20 cellular contexts compared by ENCODE assay signal in genomic region chr1:44521378-44522080, GRCh38.
"Had no signal": no experiment of that assay in that cellular context is flagged by ENCODE, and none has a peak within 500 bp of the region (broad histone marks: within the 10 kb centered on the region; RNA-seq: fewer than 3 reads in every experiment).

No MANE protein-coding gene starts in this region.

- ATAC-seq: effector memory CD8-positive, alpha-beta T cell; left colon; left ventricle myocardium superior; mucosa of descending colon; naive thymus-derived CD8-positive, alpha-beta T cell had no signal

- FAIRE-seq: keratinocyte, small intestine, urothelium cell line had no signal

- H3K4me1 ChIP-seq: esophagus squamous epithelium, thyroid gland had no signal

- H3K4me3 ChIP-seq: esophagus squamous epithelium, lung, mucosa of descending colon, right atrium auricular region, stomach, thyroid gland had no signal

- H3K36me3 ChIP-seq: esophagus squamous epithelium, right atrium auricular region, stomach, thyroid gland had no signal

- DNase-seq: cortex of kidney; effector memory CD8-positive, alpha-beta T cell; esophagus squamous epithelium; foreskin fibroblast; immature natural killer cell; left colon; left ventricle myocardium superior; mucosa of descending colon; naive thymus-derived CD8-positive, alpha-beta T cell; posterior cingulate gyrus; small intestine; stimulated activated CD4-positive, alpha-beta T cell treated with anti-CD3 and anti-CD28 coated beads, Interleukin-12 subunit alpha, Interleukin-12 subunit beta, amount 100 ng/mL, for 4 hours; stimulated activated naive CD4-positive, alpha-beta T cell; stomach; thyroid gland had no signal

- H3K27ac ChIP-seq: epithelial cell of prostate, esophagus squamous epithelium, right atrium auricular region, stomach, thyroid gland had no signal

- H3K9me3 ChIP-seq: esophagus squamous epithelium, mucosa of descending colon, right atrium auricular region, stomach, thyroid gland had no signal

- H3K27me3 ChIP-seq: right atrium auricular region, thyroid gland had no signal
